ENCODE assay signal across 1 cellular context in the genomic region with DNA sequence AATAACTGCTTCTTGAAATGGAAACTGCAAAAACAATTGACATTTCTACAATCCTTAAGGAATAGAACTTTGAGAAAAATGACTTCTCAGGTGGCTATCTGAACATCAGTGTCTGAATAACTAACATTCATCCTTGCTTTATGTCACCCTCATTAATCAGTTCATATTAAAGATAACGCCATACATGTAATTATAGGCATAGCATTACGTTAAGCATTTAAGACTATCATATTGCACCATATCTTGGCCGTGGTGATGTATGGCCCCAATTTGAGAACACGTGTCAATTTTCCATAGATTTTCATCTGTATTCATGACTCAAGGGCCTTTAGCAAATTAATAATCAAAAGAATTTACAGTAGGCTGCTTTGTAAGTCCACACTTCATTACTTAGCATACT.
TF ChIP-seq lines count a peak whose summit lies in the region.

No MANE protein-coding gene starts in this region.

TF ChIP-seq in HEK293, 187 proteins besides CTCF, POLR2A, EP300 and RAD21 (continued from another document):
- TF ChIP-seq, protein P1, sequence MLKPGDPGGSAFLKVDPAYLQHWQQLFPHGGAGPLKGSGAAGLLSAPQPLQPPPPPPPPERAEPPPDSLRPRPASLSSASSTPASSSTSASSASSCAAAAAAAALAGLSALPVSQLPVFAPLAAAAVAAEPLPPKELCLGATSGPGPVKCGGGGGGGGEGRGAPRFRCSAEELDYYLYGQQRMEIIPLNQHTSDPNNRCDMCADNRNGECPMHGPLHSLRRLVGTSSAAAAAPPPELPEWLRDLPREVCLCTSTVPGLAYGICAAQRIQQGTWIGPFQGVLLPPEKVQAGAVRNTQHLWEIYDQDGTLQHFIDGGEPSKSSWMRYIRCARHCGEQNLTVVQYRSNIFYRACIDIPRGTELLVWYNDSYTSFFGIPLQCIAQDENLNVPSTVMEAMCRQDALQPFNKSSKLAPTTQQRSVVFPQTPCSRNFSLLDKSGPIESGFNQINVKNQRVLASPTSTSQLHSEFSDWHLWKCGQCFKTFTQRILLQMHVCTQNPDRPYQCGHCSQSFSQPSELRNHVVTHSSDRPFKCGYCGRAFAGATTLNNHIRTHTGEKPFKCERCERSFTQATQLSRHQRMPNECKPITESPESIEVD (tag by site-specific recombination; IDR thresholded peaks at IDR 0.05), result peak; percentile 88
- TF ChIP-seq REPIN1 (tag by site-specific recombination; IDR thresholded peaks at IDR 0.05; ENCODE audit: low read depth) (no peak), ZNF621 (tag by site-specific recombination; IDR thresholded peaks at IDR 0.05) (no peak), ZNF155 (tag by site-specific recombination; IDR thresholded peaks at IDR 0.05) (no peak), ZNF704 (tag by site-specific recombination; IDR thresholded peaks at IDR 0.05) (no peak), ZNF23 (tag by site-specific recombination; IDR thresholded peaks at IDR 0.05; ENCODE audit: borderline replicate concordance) (no peak), ZEB2 (tag by site-specific recombination; IDR thresholded peaks at IDR 0.05) (peak; percentile 65), ZIC2 (tag by site-specific recombination; IDR thresholded peaks at IDR 0.05) (no peak), ZNF148 (tag by site-specific recombination; IDR thresholded peaks at IDR 0.05; ENCODE audit: borderline replicate concordance) (no peak), ZNF629 (tag by site-specific recombination; IDR thresholded peaks at IDR 0.05) (peak; percentile 65; the same call in 1 of the 2 replicates), HOXD13 (CRISPR knock-in tag; IDR thresholded peaks at IDR 0.05; ENCODE audit: borderline replicate concordance) (no peak), HOXC10 (CRISPR knock-in tag; IDR thresholded peaks at IDR 0.05) (no peak), ZNF654 (tag by site-specific recombination; IDR thresholded peaks at IDR 0.05; ENCODE audit: low read depth) (no peak)
